20 cellular contexts compared by ENCODE assay signal in the genomic region with DNA sequence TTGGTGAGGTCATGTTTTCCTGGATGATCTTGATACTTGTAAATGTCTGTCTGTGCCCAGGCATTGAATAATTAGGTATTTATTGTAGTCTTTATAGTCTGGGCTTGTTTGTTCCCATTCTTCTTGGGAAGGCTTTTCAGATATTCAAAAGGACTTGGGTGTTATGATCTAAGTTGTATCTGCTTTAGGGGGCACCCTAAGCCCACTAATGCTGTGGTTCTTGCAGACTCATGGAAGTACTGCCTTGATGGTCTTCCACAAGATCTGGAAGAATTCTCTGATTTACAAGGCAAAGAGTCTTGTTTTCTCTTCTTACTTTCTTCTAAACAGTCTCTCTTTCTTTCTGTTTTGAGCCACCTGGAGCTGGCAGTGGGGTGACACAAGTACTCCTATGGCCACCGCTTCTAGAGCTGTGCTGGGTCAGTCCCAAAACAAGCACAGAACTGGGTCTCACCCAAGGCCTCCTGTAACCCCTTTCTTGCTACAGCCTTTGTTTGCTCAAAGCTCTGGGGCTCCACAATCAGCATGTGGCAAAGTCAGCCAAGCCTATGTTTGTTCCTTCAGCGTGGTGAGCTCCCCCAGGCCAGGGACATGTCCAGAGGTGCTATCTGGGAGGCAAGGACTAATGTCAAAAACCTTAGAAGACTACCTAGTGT. TPM values are rescaled to one million over a fixed set of nuclear protein-coding genes. Genes with fewer than 3 reads are reported as not detected.
"Had no signal": no experiment of that assay in that cellular context is flagged by ENCODE, and none has a peak within 500 bp of the region (broad histone marks: within the 10 kb centered on the region; RNA-seq: fewer than 3 reads in every experiment).

No MANE protein-coding gene starts in this region.

- H3K4me3 Mint-ChIP-seq: activated naive CD8-positive, alpha-beta T cell treated with anti-CD3 and anti-CD28 coated beads, Interleukin-2, amount 50 U/mL, for 24 hours; activated T-helper 17 cell treated with anti-CD3 and anti-CD28 coated beads, Interleukin-2, amount 50 U/mL, for 72 hours; effector memory CD8-positive, alpha-beta T cell; memory B cell; natural killer cell; stimulated activated naive CD8-positive, alpha-beta T cell treated with anti-CD3 and anti-CD28 coated beads, Interleukin-15, Interleukin-2, amounts not matched to agents 100 ng/mL and 50 ng/mL, for 24 hours had no signal

- H3K9me3 ChIP-seq: ascending aorta, testis had no signal

- H3K27ac ChIP-seq: ascending aorta, breast epithelium, epithelial cell of prostate, left ventricle myocardium inferior, testis, upper lobe of right lung had no signal

- H3K4me3 ChIP-seq: ascending aorta, breast epithelium, left ventricle myocardium inferior, testis, upper lobe of right lung had no signal

- DNase-seq: activated CD4-positive, alpha-beta T cell treated with anti-CD3 and anti-CD28 coated beads, Interleukin-2, amount 50 U/mL, for 4 hours; activated CD4-positive, CD25-positive, alpha-beta regulatory T cell treated with anti-CD3 and anti-CD28 coated beads, Interleukin-2, amount 50 U/mL, for 72 hours; activated naive CD4-positive, alpha-beta T cell treated with Interleukin-2 at 50 U/mL for 16 hours; activated naive CD8-positive, alpha-beta T cell treated with anti-CD3 and anti-CD28 coated beads, Interleukin-2, amount 50 U/mL, for 24 hours; activated T-cell treated with anti-CD3 and anti-CD28 coated beads for 4 hours; dermis blood vessel endothelial cell; effector memory CD8-positive, alpha-beta T cell; islet precursor cell; left ventricle myocardium inferior; natural killer cell; posterior cingulate gyrus; testis; upper lobe of right lung had no signal

- H3K27me3 Mint-ChIP-seq: stimulated activated naive CD8-positive, alpha-beta T cell treated with anti-CD3 and anti-CD28 coated beads, Interleukin-15, Interleukin-2, amounts not matched to agents 100 ng/mL and 50 ng/mL, for 24 hours had no signal

- ATAC-seq: activated naive CD8-positive, alpha-beta T cell treated with anti-CD3 and anti-CD28 coated beads, Interleukin-2, amount 50 U/mL, for 24 hours; activated T-helper 17 cell treated with anti-CD3 and anti-CD28 coated beads, Interleukin-2, amount 50 U/mL, for 72 hours; effector memory CD8-positive, alpha-beta T cell; natural killer cell; upper lobe of right lung had no signal

- H3K4me1 Mint-ChIP-seq: activated naive CD8-positive, alpha-beta T cell treated with anti-CD3 and anti-CD28 coated beads, Interleukin-2, amount 50 U/mL, for 24 hours; activated T-helper 17 cell treated with anti-CD3 and anti-CD28 coated beads, Interleukin-2, amount 50 U/mL, for 72 hours; memory B cell; natural killer cell had no signal

- H3K4me1 ChIP-seq: ascending aorta, breast epithelium, left ventricle myocardium inferior, testis, upper lobe of right lung had no signal

- H3K27ac Mint-ChIP-seq: activated naive CD8-positive, alpha-beta T cell treated with anti-CD3 and anti-CD28 coated beads, Interleukin-2, amount 50 U/mL, for 24 hours; activated T-helper 17 cell treated with anti-CD3 and anti-CD28 coated beads, Interleukin-2, amount 50 U/mL, for 72 hours; effector memory CD8-positive, alpha-beta T cell; memory B cell; natural killer cell; stimulated activated naive CD8-positive, alpha-beta T cell treated with anti-CD3 and anti-CD28 coated beads, Interleukin-15, Interleukin-2, amounts not matched to agents 100 ng/mL and 50 ng/mL, for 24 hours had no signal

- H3K36me3 ChIP-seq: ascending aorta, breast epithelium, left ventricle myocardium inferior, upper lobe of right lung had no signal

- H3K27me3 ChIP-seq: ascending aorta, breast epithelium, testis, upper lobe of right lung had no signal

RNA-seq across cellular contexts. Expression of a gene that starts 12.6 kb away (rescaled TPM):
- total RNA-seq: activated T-helper 17 cell treated with anti-CD3 and anti-CD28 coated beads, Interleukin-2, amount 50 U/mL, for 72 hours; ascending aorta; breast epithelium; cerebellum; dermis blood vessel endothelial cell; left ventricle myocardium inferior; natural killer cell; testis; upper lobe of right lung had no signal
